In genomic region chr19:23758187-23759074, GRCh38 we compare ENCODE assay signal across 8 cellular contexts. TPM values are rescaled to one million over a fixed set of nuclear protein-coding genes. Genes with fewer than 3 reads are reported as not detected.
A peak's percentile ranks its signal among the peaks of the same experiment; 100 is the strongest.
DNase-seq lines count a peak whose midpoint lies in the region; ATAC-seq and TF ChIP-seq lines count a peak whose summit lies in the region.

TSS of gene ZNF681 (minus strand) at chr19:23758891. CDS start at chr19:23758749, 142 bp downstream.

- peak within 1 kb of the TSS; percentile 80 for H3K4me3 ChIP-seq in BLaER1
- H3K4me3 ChIP-seq in NT2/D1 (ENCODE audit: insufficient read length, low read depth), result peak within 1 kb of the TSS; percentile 97
- peak within 1 kb of the TSS; percentile 73 for H3K4me3 ChIP-seq in fibroblast of mammary gland (ENCODE audit: control insufficient read depth, low read depth, low read length)

- H3K9me3 Mint-ChIP-seq in activated T-cell treated with anti-CD3 and anti-CD28 coated beads, Interleukin-2, amount 50 U/mL, for 72 hours, result peaks cover 6 to 8% of the 10 kb centered on the region in 2 donors
- H3K9me3 Mint-ChIP-seq in natural killer cell treated with Interleukin-12 subunit alpha and Interleukin-12 subunit beta and Interleukin-15 and Interleukin-18, amount 100 ng/mL, for 72 hours, result peaks cover 4% of the 10 kb centered on the region

- peak within 1 kb of the TSS; percentile 93 for H3K9ac ChIP-seq in BLaER1
- peak within 1 kb of the TSS; percentile 96 for H3K9ac ChIP-seq in NT2/D1 (ENCODE audit: insufficient read length, low read depth)

- no peaks in the 10 kb centered on the region for H3K27me3 Mint-ChIP-seq in activated T-cell treated with anti-CD3 and anti-CD28 coated beads, Interleukin-2, amount 50 U/mL, for 72 hours (ENCODE audit: low read depth)
- H3K27me3 Mint-ChIP-seq in natural killer cell treated with Interleukin-12 subunit alpha and Interleukin-12 subunit beta and Interleukin-15 and Interleukin-18, amount 100 ng/mL, for 72 hours, result no peaks in the 10 kb centered on the region

- peak within 1 kb of the TSS; percentile 91 for H3K27ac Mint-ChIP-seq in activated T-cell treated with anti-CD3 and anti-CD28 coated beads, Interleukin-2, amount 50 U/mL, for 72 hours
- peak within 1 kb of the TSS; percentile 85 to 93 for H3K27ac Mint-ChIP-seq in natural killer cell treated with Interleukin-12 subunit alpha and Interleukin-12 subunit beta and Interleukin-15 and Interleukin-18, amount 100 ng/mL, for 72 hours

- no peak for TF ChIP-seq CTCF in fibroblast of mammary gland (conservative IDR thresholded peaks at IDR 0.05; ENCODE audit: control insufficient read depth, insufficient read depth, low read depth, low read length)

- H3K36me3 ChIP-seq in BLaER1 (peaks cover 36% of the 10 kb centered on the region), NT2/D1 (ENCODE audit: insufficient read depth, insufficient read length, low read length) (peaks cover 20% of the 10 kb centered on the region)

- H4K20me1 ChIP-seq in BLaER1, result no peaks in the 10 kb centered on the region

- H3K27me3 ChIP-seq in BLaER1, result peaks cover 8% of the 10 kb centered on the region
- no peaks in the 10 kb centered on the region for H3K27me3 ChIP-seq in NT2/D1 (ENCODE audit: insufficient read depth, insufficient read length)

- peaks cover 17% of the 10 kb centered on the region for H3K4me1 Mint-ChIP-seq in activated T-cell treated with anti-CD3 and anti-CD28 coated beads, Interleukin-2, amount 50 U/mL, for 72 hours (ENCODE audit: low read depth)
- H3K4me1 Mint-ChIP-seq in natural killer cell treated with Interleukin-12 subunit alpha and Interleukin-12 subunit beta and Interleukin-15 and Interleukin-18, amount 100 ng/mL, for 72 hours (ENCODE audit: low read depth in 2 of 2), result peaks cover 15% of the 10 kb centered on the region in 2 donors

- ATAC-seq in HG03439 (IDR thresholded peaks at IDR 0.05; ENCODE audit: unreplicated experiment), result peak; percentile 86
- peak; percentile 92 for ATAC-seq in activated T-cell treated with anti-CD3 and anti-CD28 coated beads, Interleukin-2, amount 50 U/mL, for 72 hours (replicated peaks in 1 of 2)
- peak; percentile 95 for ATAC-seq in natural killer cell treated with Interleukin-12 subunit alpha and Interleukin-12 subunit beta and Interleukin-15 and Interleukin-18, amount 100 ng/mL, for 72 hours

- H3K36me3 Mint-ChIP-seq in activated T-cell treated with anti-CD3 and anti-CD28 coated beads, Interleukin-2, amount 50 U/mL, for 72 hours (ENCODE audit: insufficient read depth in 2 of 2), result peaks cover 12 to 29% of the 10 kb centered on the region in 2 donors
- H3K36me3 Mint-ChIP-seq in natural killer cell treated with Interleukin-12 subunit alpha and Interleukin-12 subunit beta and Interleukin-15 and Interleukin-18, amount 100 ng/mL, for 72 hours, result peaks cover 17% of the 10 kb centered on the region

- peak within 1 kb of the TSS; percentile 95 to 97 for H3K4me3 Mint-ChIP-seq in activated T-cell treated with anti-CD3 and anti-CD28 coated beads, Interleukin-2, amount 50 U/mL, for 72 hours
- H3K4me3 Mint-ChIP-seq in natural killer cell treated with Interleukin-12 subunit alpha and Interleukin-12 subunit beta and Interleukin-15 and Interleukin-18, amount 100 ng/mL, for 72 hours, result peak within 1 kb of the TSS; percentile 92

- peak within 1 kb of the TSS; percentile 74 for H3K4me2 ChIP-seq in BLaER1

- H3K9me3 ChIP-seq in BLaER1 (peaks cover 59% of the 10 kb centered on the region), NT2/D1 (ENCODE audit: insufficient read depth, low read length) (peaks cover 10% of the 10 kb centered on the region; the same call in 1 of the 2 replicates)

- TF ChIP-seq POLR2A in GM19099 (IDR thresholded peaks at IDR 0.05; ENCODE audit: extremely low read depth, insufficient read length, low read depth), result peak; percentile 72

- DNase-seq in NT2/D1 (ENCODE audit: low read depth, low spot score), result peak; percentile 92
- peak; percentile 85 to 89 for DNase-seq in activated T-cell treated with anti-CD3 and anti-CD28 coated beads, Interleukin-2, amount 50 U/mL, for 72 hours
- peak; percentile 89 for DNase-seq in fibroblast of mammary gland (ENCODE audit: low read depth)
- peak; percentile 91 for DNase-seq in natural killer cell treated with Interleukin-12 subunit alpha and Interleukin-12 subunit beta and Interleukin-15 and Interleukin-18, amount 100 ng/mL, for 72 hours (ENCODE audit: low spot score)
- DNase-seq in stimulated activated naive CD4-positive, alpha-beta T cell (lab: John Stamatoyannopoulos, UW), result peak; percentile 67 to 88 (median 86)

- peak within 1 kb of the TSS; percentile 95 for H3K27ac ChIP-seq in BLaER1

- peaks cover 20% of the 10 kb centered on the region for H3K4me1 ChIP-seq in BLaER1
- H3K4me1 ChIP-seq in NT2/D1 (ENCODE audit: insufficient read depth, insufficient read length), result no peaks in the 10 kb centered on the region

RNA-seq across cellular contexts. Expression of gene ZNF681, which starts in this region (rescaled TPM):
- total RNA-seq in activated T-cell treated with anti-CD3 and anti-CD28 coated beads, Interleukin-2, amount 50 U/mL, for 72 hours, result 1 to 10 TPM; 4.7 to 7.0 TPM
- 1 to 10 TPM; 2.9 to 3.0 TPM for total RNA-seq in natural killer cell treated with Interleukin-12 subunit alpha and Interleukin-12 subunit beta and Interleukin-15 and Interleukin-18, amount 100 ng/mL, for 72 hours

Comparison
In these comparisons a context has a peak if more than half of its experiments do, and no peak if none do; other contexts are left out.
1. Peak in every context shown above with its lines: DNase-seq, ATAC-seq, H3K4me3 ChIP-seq and H3K27ac ChIP-seq.